ENCODE assay signal across 18 cellular contexts in the genomic region with DNA sequence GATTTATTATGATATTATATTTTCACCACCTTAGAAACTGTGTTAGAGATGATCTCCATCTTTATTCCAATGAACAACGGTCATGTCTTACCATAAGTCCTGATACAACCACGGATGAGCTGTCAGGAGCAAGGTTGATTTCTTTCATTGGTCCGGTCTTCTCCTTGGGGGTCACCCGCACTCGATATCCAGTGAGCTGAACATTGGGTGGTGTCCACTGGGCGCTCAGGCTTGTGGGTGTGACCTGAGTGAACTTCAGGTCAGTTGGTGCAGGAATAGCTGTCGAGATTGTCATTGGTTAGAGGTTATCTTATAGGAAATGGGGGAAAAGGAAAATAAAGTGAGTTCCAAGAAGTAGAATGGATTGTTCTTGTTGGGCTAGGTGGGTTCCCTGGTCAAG.
"Had no signal": no experiment of that assay in that cellular context is flagged by ENCODE, and none has a peak within 500 bp of the region (broad histone marks: within the 10 kb centered on the region; RNA-seq: fewer than 3 reads in every experiment).

No MANE protein-coding gene starts in this region.

- DNase-seq: colonic mucosa; dermis blood vessel endothelial cell; foreskin melanocyte; head of caudate nucleus; kidney; left cardiac atrium; left ventricle myocardium inferior; lower lobe of right lung; naive B cell; occipital lobe; stimulated activated CD4-positive, alpha-beta T cell treated with anti-CD3 and anti-CD28 coated beads, Interleukin-2, amount 100 ng/mL, for 24 hours; stimulated activated CD4-positive, alpha-beta T cell treated with anti-CD3 and anti-CD28 coated beads, Interleukin-4, amount 100 ng/mL, for 4 hours; stimulated activated naive B cell treated with anti-CD40 and anti-IgM and Interleukin-4, amounts not matched to agents 10 μg/mL and 1 μg/mL and 100 μg/mL, for 72 hours; stimulated activated naive CD8-positive, alpha-beta T cell treated with anti-CD3 and anti-CD28 coated beads, Interleukin-15, amount 100 ng/mL, for 72 hours; testis had no signal

- H3K27ac ChIP-seq: colonic mucosa, hepatocyte, left ventricle myocardium inferior, lower lobe of right lung, testis, tibial nerve had no signal

- ATAC-seq: lower lobe of right lung; sciatic nerve; stimulated activated naive B cell treated with anti-CD40 and anti-IgM and Interleukin-4, amounts not matched to agents 10 μg/mL and 1 μg/mL and 100 μg/mL, for 72 hours; stimulated activated naive CD8-positive, alpha-beta T cell treated with anti-CD3 and anti-CD28 coated beads, Interleukin-15, amount 100 ng/mL, for 72 hours had no signal

- H3K79me2 ChIP-seq: hepatocyte had no signal

- H3K9me3 ChIP-seq: colonic mucosa, left ventricle myocardium inferior, lower lobe of right lung, testis, tibial nerve had no signal

- H3K27me3 ChIP-seq: colonic mucosa, hepatocyte, testis, tibial nerve had no signal

- H3K4me1 ChIP-seq: colonic mucosa, left ventricle myocardium inferior, lower lobe of right lung, testis, tibial nerve had no signal

- H2AFZ ChIP-seq: hepatocyte had no signal

- H3K4me3 ChIP-seq: colonic mucosa, hepatocyte, left ventricle myocardium inferior, lower lobe of right lung, testis, tibial nerve had no signal

- H3K4me2 ChIP-seq: hepatocyte had no signal

- FAIRE-seq: kidney had no signal

- H3K36me3 ChIP-seq: colonic mucosa had no signal
